ENCODE assay signal across 14 cellular contexts in the genomic region with DNA sequence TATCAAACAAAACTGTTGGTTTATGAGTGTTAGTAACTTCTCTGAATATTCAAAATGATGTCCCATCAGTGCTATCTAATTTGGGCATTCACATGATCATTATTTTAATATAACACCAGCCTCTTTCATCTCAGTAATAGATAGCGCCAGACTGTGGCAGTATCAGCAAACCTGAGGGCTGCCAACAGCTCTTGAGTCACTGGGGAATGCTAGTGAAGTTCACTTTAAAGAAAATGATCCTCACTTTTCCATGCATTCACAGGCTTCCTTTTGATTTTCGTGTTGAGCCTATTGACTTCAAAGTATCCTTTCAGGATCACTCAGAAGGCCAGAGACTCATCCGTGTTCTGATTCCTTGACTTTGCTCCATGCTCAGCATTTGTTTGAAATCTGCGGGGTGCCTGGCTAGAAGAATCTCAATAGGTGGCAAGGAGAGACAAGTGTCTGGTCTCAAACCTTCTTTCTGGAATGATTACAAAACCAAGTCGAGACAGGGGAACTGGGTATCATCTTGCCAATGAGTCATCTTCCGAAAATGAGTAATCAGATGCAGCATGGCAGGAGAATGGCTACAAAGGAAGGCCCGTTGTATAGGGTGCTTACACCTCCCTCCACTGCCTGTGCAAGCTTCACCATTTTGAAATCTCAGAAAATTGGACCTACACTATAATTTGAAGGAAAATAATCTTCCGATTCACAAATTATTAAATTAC.
DNase-seq lines count a peak whose midpoint lies in the region; ATAC-seq lines count a peak whose summit lies in the region.
"Had no signal": no experiment of that assay in that cellular context is flagged by ENCODE, and none has a peak within 500 bp of the region (broad histone marks: within the 10 kb centered on the region; RNA-seq: fewer than 3 reads in every experiment).

No MANE protein-coding gene starts in this region.

- ATAC-seq in GM19023 (IDR thresholded peaks at IDR 0.05; ENCODE audit: unreplicated experiment) = no peak
- no peak for ATAC-seq in HG03460 (IDR thresholded peaks at IDR 0.05; ENCODE audit: unreplicated experiment)
- ATAC-seq: activated CD8-positive, alpha-beta T cell treated with anti-CD3 and anti-CD28 coated beads for 36 hours; natural killer cell had no signal

- DNase-seq in Daoy (ENCODE audit: low read depth) (peak; percentile 47), HS-5 (ENCODE audit: low read depth) (peak; percentile 6), RKO (ENCODE audit: low spot score) (peak; percentile 28), iris pigment epithelial cell (ENCODE audit: low read depth) (peak; percentile 5), NCI-H187 treated with DMSO at 0.1 percent for 48 hours (lab: John Stamatoyannopoulos, UW) (no peak), NCI-H510A (lab: John Stamatoyannopoulos, UW) (no peak)
- DNase-seq: activated CD8-positive, alpha-beta T cell treated with anti-CD3 and anti-CD28 coated beads for 36 hours; Calu3; foreskin melanocyte; natural killer cell; NCI-H2081; stimulated activated CD4-positive, alpha-beta T cell treated with anti-CD3 and anti-CD28 coated beads, Interleukin-12 subunit alpha, Interleukin-12 subunit beta, amount 100 ng/mL, for 4 hours had no signal

Comparison
In these comparisons a context has a peak if more than half of its experiments do, and no peak if none do; other contexts are left out.
1. DNase-seq: peak in Daoy (single experiment), HS-5 (single experiment), RKO (single experiment) and iris pigment epithelial cell (single experiment); none in NCI-H187 treated with DMSO at 0.1 percent for 48 hours (single experiment) and NCI-H510A (single experiment).